ENCODE assay signal across 2 cellular contexts in genomic region chr11:61555978-61556377, GRCh38.
TF ChIP-seq lines count a peak whose summit lies in the region.

No MANE protein-coding gene starts in this region.

TF ChIP-seq in GM23338, 12 proteins besides CTCF, POLR2A, EP300 and RAD21 (continued from another document):
- no peak for TF ChIP-seq ZNF331 (CRISPR knock-in tag; IDR thresholded peaks at IDR 0.05; ENCODE audit: low read depth)
- TF ChIP-seq ETS1 (IDR thresholded peaks at IDR 0.05) = no peak
- TF ChIP-seq CREB1 (CRISPR knock-in tag; IDR thresholded peaks at IDR 0.05; ENCODE audit: low read depth) = no peak
- TF ChIP-seq POLR2AphosphoS5 (IDR thresholded peaks at IDR 0.05; ENCODE audit: low read depth) = no peak
- no peak for TF ChIP-seq STAT1 (IDR thresholded peaks at IDR 0.05; ENCODE audit: unreplicated experiment)
- no peak for TF ChIP-seq REST (IDR thresholded peaks at IDR 0.05; ENCODE audit: unreplicated experiment)
- TF ChIP-seq ZNF462 (CRISPR knock-in tag; IDR thresholded peaks at IDR 0.05) = no peak
- TF ChIP-seq EZH2phosphoT487 (IDR thresholded peaks at IDR 0.05; ENCODE audit: unreplicated experiment) = no peak

TF ChIP-seq in SK-N-SH treated with all-trans-retinoic acid at 6 μM for 48 hours, 23 proteins besides CTCF, POLR2A, EP300 and RAD21 (continued from another document):
- TF ChIP-seq CSRNP3 (CRISPR knock-in tag; IDR thresholded peaks at IDR 0.05) = no peak
- no peak for TF ChIP-seq ISL1 (CRISPR knock-in tag; IDR thresholded peaks at IDR 0.05)
- no peak for TF ChIP-seq POU6F1 (CRISPR knock-in tag; IDR thresholded peaks at IDR 0.05; ENCODE audit: borderline replicate concordance, low read depth)
- no peak for TF ChIP-seq PATZ1 (CRISPR knock-in tag; IDR thresholded peaks at IDR 0.05; ENCODE audit: borderline replicate concordance)
- TF ChIP-seq CREB5 (CRISPR knock-in tag; IDR thresholded peaks at IDR 0.05; ENCODE audit: low read depth) = no peak
- no peak for TF ChIP-seq GLIS3 (CRISPR knock-in tag; IDR thresholded peaks at IDR 0.05)
- TF ChIP-seq PPARA (CRISPR knock-in tag; IDR thresholded peaks at IDR 0.05; ENCODE audit: borderline replicate concordance) = no peak
- TF ChIP-seq TSHZ2 (CRISPR knock-in tag; IDR thresholded peaks at IDR 0.05) = no peak
- TF ChIP-seq ZNF8 (CRISPR knock-in tag; IDR thresholded peaks at IDR 0.05) = no peak
- TF ChIP-seq ZNF70 (CRISPR knock-in tag; IDR thresholded peaks at IDR 0.05) = no peak
- no peak for TF ChIP-seq SNAI2 (CRISPR knock-in tag; IDR thresholded peaks at IDR 0.05)
